ENCODE assay signal across 28 cellular contexts in the genomic region with DNA sequence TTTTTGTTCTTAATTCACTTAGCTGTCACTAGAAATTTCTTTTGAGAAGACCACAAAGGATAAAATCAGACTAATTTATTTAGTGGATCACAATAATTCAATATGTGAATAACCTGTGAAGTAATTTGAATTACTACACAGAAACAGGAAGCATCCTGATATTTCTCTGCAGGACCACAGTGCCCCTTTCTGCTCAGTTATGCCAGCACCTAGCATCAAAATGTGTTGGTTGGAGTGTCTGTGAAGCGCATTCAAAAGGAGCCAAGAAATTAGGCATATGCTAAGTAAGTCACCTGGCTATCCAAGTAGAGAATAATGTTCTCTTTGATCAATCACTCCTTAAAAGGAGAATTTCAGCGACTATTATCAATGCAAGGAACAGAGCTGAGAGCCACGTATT.
"Had no signal": no experiment of that assay in that cellular context is flagged by ENCODE, and none has a peak within 500 bp of the region (broad histone marks: within the 10 kb centered on the region; RNA-seq: fewer than 3 reads in every experiment).

No MANE protein-coding gene starts in this region.

- H3K27ac ChIP-seq: coronary artery, dorsolateral prefrontal cortex, gastrocnemius medialis, right lobe of liver, uterus had no signal

- DNase-seq: activated CD4-positive, alpha-beta T cell treated with anti-CD3 and anti-CD28 coated beads for 1 hour; activated CD4-positive, alpha-beta T cell treated with anti-CD3 and anti-CD28 coated beads, Interleukin-2, amount 50 U/mL, for 1 hour; activated CD8-positive, alpha-beta T cell treated with anti-CD3 and anti-CD28 coated beads for 36 hours; activated T-cell treated with anti-CD3 and anti-CD28 coated beads, Interleukin-2, amount 50 U/mL, for 48 hours; dorsolateral prefrontal cortex; effector memory CD8-positive, alpha-beta T cell; gastrocnemius medialis; glutamatergic neuron; hippocampal formation; immature natural killer cell; posterior cingulate gyrus; right lobe of liver; stimulated activated CD4-positive, alpha-beta T cell treated with anti-CD3 and anti-CD28 coated beads, Interleukin-12 subunit alpha, Interleukin-12 subunit beta, amount 100 ng/mL, for 4 hours; stimulated activated CD4-positive, alpha-beta T cell treated with anti-CD3 and anti-CD28 coated beads, Interleukin-4, amount 100 ng/mL, for 1 hour; stimulated activated naive CD8-positive, alpha-beta T cell treated with anti-CD3 and anti-CD28 coated beads, Interleukin-15, amount 100 ng/mL, for 72 hours; substantia nigra; T-helper 17 cell; T1000; uterus had no signal

- H3K27me3 Mint-ChIP-seq: type B pancreatic cell had no signal

- H3K27me3 ChIP-seq: gastrocnemius medialis, right lobe of liver, uterus had no signal

- H3K9me3 ChIP-seq: gastrocnemius medialis, right lobe of liver, uterus had no signal

- H3K36me3 Mint-ChIP-seq: activated naive CD4-positive, alpha-beta T cell treated with anti-CD3 and anti-CD28 coated beads, Interleukin-2, amount 50 U/mL, for 72 hours; immature natural killer cell; stimulated activated effector memory CD8-positive, alpha-beta T cell treated with anti-CD3 and anti-CD28 coated beads, Interleukin-12 subunit alpha, Interleukin-12 subunit beta, amount 100 ng/mL, for 72 hours had no signal

- H3K27ac Mint-ChIP-seq: activated CD8-positive, alpha-beta T cell treated with anti-CD3 and anti-CD28 coated beads for 36 hours; activated naive CD4-positive, alpha-beta T cell treated with anti-CD3 and anti-CD28 coated beads, Interleukin-2, amount 50 U/mL, for 72 hours; activated T-helper 2 cell treated with anti-CD3 and anti-CD28 coated beads, Interferon-gamma antibody, Interleukin-2, Interleukin-4, amounts not matched to agents 10 μg/mL and 5 μg/mL and 100 μg/mL, durations not matched to agents 14 hours and 24 hours and 36 hours; effector memory CD8-positive, alpha-beta T cell; immature natural killer cell; nephron; stimulated activated effector memory CD8-positive, alpha-beta T cell treated with anti-CD3 and anti-CD28 coated beads, Interleukin-12 subunit alpha, Interleukin-12 subunit beta, amount 100 ng/mL, for 72 hours; stimulated activated naive CD8-positive, alpha-beta T cell treated with anti-CD3 and anti-CD28 coated beads, Interleukin-15, amount 100 ng/mL, for 72 hours; T-helper 17 cell; type B pancreatic cell had no signal

- H3K36me3 ChIP-seq: gastrocnemius medialis, right lobe of liver, uterus had no signal

- ATAC-seq: activated CD8-positive, alpha-beta T cell treated with anti-CD3 and anti-CD28 coated beads for 36 hours; activated naive CD4-positive, alpha-beta T cell treated with anti-CD3 and anti-CD28 coated beads, Interleukin-2, amount 50 U/mL, for 72 hours; effector memory CD8-positive, alpha-beta T cell; gastrocnemius medialis; left lobe of liver; right lobe of liver; stimulated activated effector memory CD8-positive, alpha-beta T cell treated with anti-CD3 and anti-CD28 coated beads, Interleukin-12 subunit alpha, Interleukin-12 subunit beta, amount 100 ng/mL, for 72 hours; stimulated activated naive CD8-positive, alpha-beta T cell treated with anti-CD3 and anti-CD28 coated beads, Interleukin-15, amount 100 ng/mL, for 72 hours; T-helper 17 cell; WTC11 had no signal

- H3K4me3 Mint-ChIP-seq: activated CD8-positive, alpha-beta T cell treated with anti-CD3 and anti-CD28 coated beads for 36 hours; effector memory CD8-positive, alpha-beta T cell; immature natural killer cell; nephron; stimulated activated effector memory CD8-positive, alpha-beta T cell treated with anti-CD3 and anti-CD28 coated beads, Interleukin-12 subunit alpha, Interleukin-12 subunit beta, amount 100 ng/mL, for 72 hours; stimulated activated naive CD8-positive, alpha-beta T cell treated with anti-CD3 and anti-CD28 coated beads, Interleukin-15, amount 100 ng/mL, for 72 hours; T-helper 17 cell; type B pancreatic cell; WTC11 had no signal

- H3K9me3 Mint-ChIP-seq: activated CD8-positive, alpha-beta T cell treated with anti-CD3 and anti-CD28 coated beads for 36 hours; activated T-helper 2 cell treated with anti-CD3 and anti-CD28 coated beads, Interferon-gamma antibody, Interleukin-2, Interleukin-4, amounts not matched to agents 10 μg/mL and 5 μg/mL and 100 μg/mL, durations not matched to agents 14 hours and 24 hours and 36 hours; stimulated activated effector memory CD8-positive, alpha-beta T cell treated with anti-CD3 and anti-CD28 coated beads, Interleukin-12 subunit alpha, Interleukin-12 subunit beta, amount 100 ng/mL, for 72 hours; stimulated activated naive CD8-positive, alpha-beta T cell treated with anti-CD3 and anti-CD28 coated beads, Interleukin-15, amount 100 ng/mL, for 72 hours; type B pancreatic cell had no signal

- H3K4me1 Mint-ChIP-seq: immature natural killer cell; stimulated activated effector memory CD8-positive, alpha-beta T cell treated with anti-CD3 and anti-CD28 coated beads, Interleukin-12 subunit alpha, Interleukin-12 subunit beta, amount 100 ng/mL, for 72 hours; stimulated activated naive CD8-positive, alpha-beta T cell treated with anti-CD3 and anti-CD28 coated beads, Interleukin-15, amount 100 ng/mL, for 72 hours; T-helper 17 cell had no signal

- H3K4me3 ChIP-seq: coronary artery, dorsolateral prefrontal cortex, gastrocnemius medialis, lung, right lobe of liver, uterus had no signal

- H3K4me1 ChIP-seq: gastrocnemius medialis, right lobe of liver, uterus had no signal
